ENCODE assay signal across 1 cellular context in the genomic region with DNA sequence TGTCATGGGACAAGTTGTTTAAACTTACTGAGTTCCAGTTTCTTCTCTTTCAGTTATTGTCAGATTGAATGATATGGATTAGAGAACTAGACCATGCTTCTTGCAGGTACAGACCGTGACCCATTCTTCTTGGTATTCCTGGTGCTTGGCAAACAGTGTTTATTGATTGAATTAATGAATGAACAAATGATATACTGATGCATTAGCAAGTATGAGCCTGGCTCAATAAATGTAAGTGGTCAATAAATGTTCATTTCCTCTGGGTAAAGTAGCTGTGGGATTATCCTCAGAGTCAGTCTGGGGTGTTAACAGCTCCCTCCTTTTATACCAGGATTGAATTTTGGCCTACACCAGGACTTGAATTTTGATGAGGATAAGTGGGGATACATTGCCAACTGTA.
TF ChIP-seq lines count a peak whose summit lies in the region.

No MANE protein-coding gene starts in this region.

TF ChIP-seq in SK-N-SH treated with all-trans-retinoic acid at 6 μM for 48 hours, 23 proteins besides CTCF, POLR2A, EP300 and RAD21:
- TF ChIP-seq ARNTL (CRISPR knock-in tag; IDR thresholded peaks at IDR 0.05; ENCODE audit: borderline replicate concordance, low read depth) = no peak
- TF ChIP-seq, protein P1, sequence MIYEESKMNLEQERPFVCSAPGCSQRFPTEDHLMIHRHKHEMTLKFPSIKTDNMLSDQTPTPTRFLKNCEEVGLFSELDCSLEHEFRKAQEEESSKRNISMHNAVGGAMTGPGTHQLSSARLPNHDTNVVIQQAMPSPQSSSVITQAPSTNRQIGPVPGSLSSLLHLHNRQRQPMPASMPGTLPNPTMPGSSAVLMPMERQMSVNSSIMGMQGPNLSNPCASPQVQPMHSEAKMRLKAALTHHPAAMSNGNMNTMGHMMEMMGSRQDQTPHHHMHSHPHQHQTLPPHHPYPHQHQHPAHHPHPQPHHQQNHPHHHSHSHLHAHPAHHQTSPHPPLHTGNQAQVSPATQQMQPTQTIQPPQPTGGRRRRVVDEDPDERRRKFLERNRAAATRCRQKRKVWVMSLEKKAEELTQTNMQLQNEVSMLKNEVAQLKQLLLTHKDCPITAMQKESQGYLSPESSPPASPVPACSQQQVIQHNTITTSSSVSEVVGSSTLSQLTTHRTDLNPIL (CRISPR knock-in tag; IDR thresholded peaks at IDR 0.05; ENCODE audit: low read depth) = no peak
- no peak for TF ChIP-seq ZFP3 (CRISPR knock-in tag; IDR thresholded peaks at IDR 0.05)
- TF ChIP-seq GLIS3 (CRISPR knock-in tag; IDR thresholded peaks at IDR 0.05) = no peak
- no peak for TF ChIP-seq TOX (CRISPR knock-in tag; IDR thresholded peaks at IDR 0.05; ENCODE audit: borderline replicate concordance)
- TF ChIP-seq, protein P2, sequence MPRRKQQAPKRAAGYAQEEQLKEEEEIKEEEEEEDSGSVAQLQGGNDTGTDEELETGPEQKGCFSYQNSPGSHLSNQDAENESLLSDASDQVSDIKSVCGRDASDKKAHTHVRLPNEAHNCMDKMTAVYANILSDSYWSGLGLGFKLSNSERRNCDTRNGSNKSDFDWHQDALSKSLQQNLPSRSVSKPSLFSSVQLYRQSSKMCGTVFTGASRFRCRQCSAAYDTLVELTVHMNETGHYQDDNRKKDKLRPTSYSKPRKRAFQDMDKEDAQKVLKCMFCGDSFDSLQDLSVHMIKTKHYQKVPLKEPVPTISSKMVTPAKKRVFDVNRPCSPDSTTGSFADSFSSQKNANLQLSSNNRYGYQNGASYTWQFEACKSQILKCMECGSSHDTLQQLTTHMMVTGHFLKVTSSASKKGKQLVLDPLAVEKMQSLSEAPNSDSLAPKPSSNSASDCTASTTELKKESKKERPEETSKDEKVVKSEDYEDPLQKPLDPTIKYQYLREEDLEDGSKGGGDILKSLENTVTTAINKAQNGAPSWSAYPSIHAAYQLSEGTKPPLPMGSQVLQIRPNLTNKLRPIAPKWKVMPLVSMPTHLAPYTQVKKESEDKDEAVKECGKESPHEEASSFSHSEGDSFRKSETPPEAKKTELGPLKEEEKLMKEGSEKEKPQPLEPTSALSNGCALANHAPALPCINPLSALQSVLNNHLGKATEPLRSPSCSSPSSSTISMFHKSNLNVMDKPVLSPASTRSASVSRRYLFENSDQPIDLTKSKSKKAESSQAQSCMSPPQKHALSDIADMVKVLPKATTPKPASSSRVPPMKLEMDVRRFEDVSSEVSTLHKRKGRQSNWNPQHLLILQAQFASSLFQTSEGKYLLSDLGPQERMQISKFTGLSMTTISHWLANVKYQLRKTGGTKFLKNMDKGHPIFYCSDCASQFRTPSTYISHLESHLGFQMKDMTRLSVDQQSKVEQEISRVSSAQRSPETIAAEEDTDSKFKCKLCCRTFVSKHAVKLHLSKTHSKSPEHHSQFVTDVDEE (CRISPR knock-in tag; IDR thresholded peaks at IDR 0.05) = no peak
- no peak for TF ChIP-seq ESRRG (CRISPR knock-in tag; IDR thresholded peaks at IDR 0.05)
- no peak for TF ChIP-seq BACH2 (CRISPR knock-in tag; IDR thresholded peaks at IDR 0.05; ENCODE audit: borderline replicate concordance)
- no peak for TF ChIP-seq CSDC2 (CRISPR knock-in tag; IDR thresholded peaks at IDR 0.05)
- no peak for TF ChIP-seq ISL1 (CRISPR knock-in tag; IDR thresholded peaks at IDR 0.05)
- TF ChIP-seq, protein P3, sequence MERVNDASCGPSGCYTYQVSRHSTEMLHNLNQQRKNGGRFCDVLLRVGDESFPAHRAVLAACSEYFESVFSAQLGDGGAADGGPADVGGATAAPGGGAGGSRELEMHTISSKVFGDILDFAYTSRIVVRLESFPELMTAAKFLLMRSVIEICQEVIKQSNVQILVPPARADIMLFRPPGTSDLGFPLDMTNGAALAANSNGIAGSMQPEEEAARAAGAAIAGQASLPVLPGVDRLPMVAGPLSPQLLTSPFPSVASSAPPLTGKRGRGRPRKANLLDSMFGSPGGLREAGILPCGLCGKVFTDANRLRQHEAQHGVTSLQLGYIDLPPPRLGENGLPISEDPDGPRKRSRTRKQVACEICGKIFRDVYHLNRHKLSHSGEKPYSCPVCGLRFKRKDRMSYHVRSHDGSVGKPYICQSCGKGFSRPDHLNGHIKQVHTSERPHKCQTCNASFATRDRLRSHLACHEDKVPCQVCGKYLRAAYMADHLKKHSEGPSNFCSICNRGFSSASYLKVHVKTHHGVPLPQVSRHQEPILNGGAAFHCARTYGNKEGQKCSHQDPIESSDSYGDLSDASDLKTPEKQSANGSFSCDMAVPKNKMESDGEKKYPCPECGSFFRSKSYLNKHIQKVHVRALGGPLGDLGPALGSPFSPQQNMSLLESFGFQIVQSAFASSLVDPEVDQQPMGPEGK (CRISPR knock-in tag; IDR thresholded peaks at IDR 0.05; ENCODE audit: borderline replicate concordance) = no peak
- no peak for TF ChIP-seq PPARA (CRISPR knock-in tag; IDR thresholded peaks at IDR 0.05; ENCODE audit: borderline replicate concordance)
